8 cellular contexts compared by ENCODE assay signal in the genomic region with DNA sequence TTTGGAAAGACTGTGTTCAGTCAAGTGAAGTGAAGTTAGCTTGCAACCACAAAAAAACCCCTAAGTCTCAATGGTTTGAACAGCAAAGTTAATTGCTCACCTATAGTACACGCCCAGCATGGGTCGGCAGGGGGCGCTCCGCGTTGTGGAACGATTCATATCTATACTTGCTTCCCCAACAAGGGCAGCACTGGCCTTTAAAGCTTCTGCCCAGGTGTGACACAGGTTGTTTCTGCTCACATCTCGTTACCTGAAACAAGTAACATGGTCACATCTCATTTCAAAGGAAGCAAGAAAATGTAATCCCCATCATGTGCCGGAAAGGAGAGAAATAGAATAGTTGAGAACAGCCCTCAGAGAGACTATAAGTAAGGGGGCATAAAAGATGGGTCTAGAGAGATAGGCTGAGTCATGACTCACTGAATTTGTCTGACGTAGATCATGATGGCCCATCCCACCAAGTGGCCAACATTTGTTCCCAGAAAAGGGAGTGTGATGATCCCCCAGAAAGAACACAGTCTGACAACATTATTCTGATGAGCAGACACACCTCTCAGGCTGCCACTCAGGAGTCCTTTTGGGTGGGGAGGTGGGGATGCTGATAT. TPM values are rescaled to one million over a fixed set of nuclear protein-coding genes. Genes with fewer than 3 reads are reported as not detected.
DNase-seq lines count a peak whose midpoint lies in the region; ATAC-seq and TF ChIP-seq lines count a peak whose summit lies in the region.

No MANE protein-coding gene starts in this region.

- TF ChIP-seq CTCF in KMS-11 (conservative IDR thresholded peaks at IDR 0.05; ENCODE audit: low read depth, low read length) (peak; percentile 98), fibroblast of the aortic adventitia (IDR thresholded peaks at IDR 0.05; ENCODE audit: insufficient read depth, low read length) (peak; percentile 87), thoracic aorta (IDR thresholded peaks at IDR 0.05) (peak; percentile 68)

- no peaks in the 10 kb centered on the region for H4K20me1 ChIP-seq in KMS-11 (ENCODE audit: insufficient read depth)

- H3K27me3 ChIP-seq in KMS-11 (ENCODE audit: insufficient read depth, low read depth) (no peaks in the 10 kb centered on the region; the same call in 1 of the 2 replicates), thoracic aorta (replicated peaks; ENCODE audit: insufficient read depth) (no peaks in the 10 kb centered on the region)

- no peaks in the 10 kb centered on the region for H3K79me2 ChIP-seq in KMS-11 (ENCODE audit: insufficient read depth, low read depth)

- ATAC-seq in thoracic aorta (ENCODE audit: insufficient number of reproducible peaks, low FRiP score, low read depth) (no peak), GM19467 (IDR thresholded peaks at IDR 0.05; ENCODE audit: unreplicated experiment) (no peak)

- H3K27ac ChIP-seq in KMS-11 (no peak overlapping the region), thoracic aorta (no peak overlapping the region)

- H3K4me2 ChIP-seq in KMS-11: no peak overlapping the region

- H3K9me3 ChIP-seq in thoracic aorta: no peaks in the 10 kb centered on the region

- peaks cover 7% of the 10 kb centered on the region for H3K4me1 ChIP-seq in KMS-11 (ENCODE audit: low read depth, poor library complexity, severe bottlenecking)
- H3K4me1 ChIP-seq in thoracic aorta (ENCODE audit: control insufficient read depth in 1 of 2, low read depth in 2 of 2): no peaks in the 10 kb centered on the region

- peak; percentile 78 for DNase-seq in ELR (ENCODE audit: low read depth)
- peak; percentile 61 for DNase-seq in RPMI7951 (ENCODE audit: low read depth)
- DNase-seq in activated T-helper 1 cell treated with Interleukin-2 at 50 U/mL for 16 hours (ENCODE audit: low read depth): peak; percentile 61
- peak; percentile 66 for DNase-seq in fibroblast of the aortic adventitia (ENCODE audit: low read depth)
- peak in 41 of 56 donors; percentile 1 to 83 (median 28) for DNase-seq in nucleus accumbens (lab: John Stamatoyannopoulos, UW)
- DNase-seq in thoracic aorta (ENCODE audit: low spot score): peak; percentile 45

- H3K9ac ChIP-seq in KMS-11: no peak overlapping the region

- H2AFZ ChIP-seq in KMS-11 (ENCODE audit: low read depth): no peak overlapping the region

- H3K36me3 ChIP-seq in KMS-11 (ENCODE audit: insufficient read depth): no peaks in the 10 kb centered on the region
- H3K36me3 ChIP-seq in thoracic aorta: no peaks in the 10 kb centered on the region

- H3K4me3 ChIP-seq in KMS-11 (IDR thresholded peaks at IDR 0.05; ENCODE audit: insufficient read depth, low read depth, low read length) (no peak overlapping the region), fibroblast of the aortic adventitia (ENCODE audit: low read depth, low read length) (no peak overlapping the region), thoracic aorta (no peak overlapping the region)

RNA-seq across cellular contexts. Expression of gene HNF4A, which starts 29.0 kb away (rescaled TPM):
- total RNA-seq in RPMI7951 (2014; rRNA removed; shearing (Covaris generic)): not detected in 2 replicates
- total RNA-seq in fibroblast of the aortic adventitia (ENCODE audit: low replicate concordance) (not detected in 2 replicates), thoracic aorta (under 1 TPM in 1 of 2 donors, not detected in 1; 0.78 TPM)

RNA-seq across cellular contexts. Expression of gene R3HDML, which starts 47.7 kb away (rescaled TPM):
- total RNA-seq in RPMI7951 (2014; rRNA removed; shearing (Covaris generic)): not detected in 2 replicates
- not detected in 2 replicates for total RNA-seq in fibroblast of the aortic adventitia (ENCODE audit: low replicate concordance)
- not detected for total RNA-seq in thoracic aorta

Comparison
In these comparisons a context has a peak if more than half of its experiments do, and no peak if none do; other contexts are left out.
1. DNase-seq: peak in every context shown above with its lines; median percentile 78 in ELR; 66 in fibroblast of the aortic adventitia; 61 in RPMI7951; 61 in activated T-helper 1 cell treated with Interleukin-2 at 50 U/mL for 16 hours; 45 in thoracic aorta; 28 in nucleus accumbens.